Comparison of ENCODE assay signal across 8 cellular contexts in the genomic region with DNA sequence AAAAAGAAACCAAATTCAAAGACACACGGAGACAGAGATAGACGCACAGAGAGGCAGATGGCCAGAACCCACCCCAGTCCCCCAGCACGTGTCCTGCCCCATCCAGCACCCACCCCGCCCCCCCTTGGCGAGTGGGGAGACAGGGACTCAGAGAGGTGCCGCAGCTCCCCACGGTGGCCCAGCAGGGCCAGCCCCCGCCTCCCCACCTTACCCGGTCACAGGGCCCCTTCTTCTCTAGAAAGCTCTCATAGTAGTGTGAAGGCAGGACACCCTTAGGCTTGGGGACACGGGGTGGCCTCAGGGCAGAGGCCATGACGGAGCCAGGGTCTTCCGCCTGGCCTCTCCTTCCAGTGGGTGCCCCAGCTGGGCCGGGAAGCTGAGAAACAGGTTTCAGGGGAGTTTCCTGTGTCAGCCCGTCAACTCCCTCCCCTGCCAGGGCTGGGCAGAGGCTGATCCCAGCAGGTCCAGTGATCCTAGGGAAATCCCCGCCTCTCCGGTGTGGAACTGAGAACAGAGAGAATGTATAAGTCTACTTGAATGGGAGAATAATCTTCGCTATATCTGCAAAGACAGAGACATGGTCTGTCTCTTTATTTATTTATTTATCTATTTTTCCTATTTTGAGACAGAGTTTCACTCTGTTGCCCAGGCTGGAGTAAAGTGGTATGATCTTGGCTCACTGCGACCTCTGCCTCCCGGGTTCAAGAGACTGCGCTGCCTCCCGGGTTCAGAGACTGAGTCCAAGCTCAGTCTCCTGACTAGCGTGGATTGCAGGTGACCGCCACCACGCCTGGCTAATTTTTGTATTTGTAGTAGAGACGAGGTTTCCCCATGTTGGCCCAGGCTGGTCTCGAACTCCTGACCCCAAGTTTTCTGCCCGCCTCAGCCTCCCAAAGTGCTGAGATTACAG. TPM values are rescaled to one million over a fixed set of nuclear protein-coding genes. Genes with fewer than 3 reads are reported as not detected.
A peak's percentile ranks its signal among the peaks of the same experiment; 100 is the strongest.
DNase-seq lines count a peak whose midpoint lies in the region; ATAC-seq and TF ChIP-seq lines count a peak whose summit lies in the region.

STAP2 (minus strand) TSS at position 387 of the 910 bp plus-strand sequence; CDS start at position 313, 74 bp downstream.

- TF ChIP-seq CTCF in A673 (conservative IDR thresholded peaks at IDR 0.05; ENCODE audit: low read depth, low read length) (no peak), HEK293 (tag by site-specific recombination; IDR thresholded peaks at IDR 0.05) (no peak)

- peak within 1 kb of the TSS; percentile 37 for H3K27ac ChIP-seq in A673 (ENCODE audit: low read depth, low read length, poor library complexity, severe bottlenecking)
- H3K27ac ChIP-seq in HEK293 (ENCODE audit: extremely low read depth, low read depth, low read length): no peak within 1 kb of the TSS
- H3K27ac ChIP-seq in rectal smooth muscle tissue (ENCODE audit: low read depth, low read length): no peak within 1 kb of the TSS

- DNase-seq in A673 (ENCODE audit: low spot score): no peak
- DNase-seq in activated T-helper 1 cell treated with anti-CD3 and anti-CD28 coated beads, Interleukin-12 subunit alpha, Interleukin-12 subunit beta, Interleukin-2, Interleukin-4 antibody, amounts not matched to agents 30 ng/mL and 10 ng/mL and 1 ng/mL, durations not matched to agents 14 hours and 24 hours and 36 hours (ENCODE audit: low spot score): no peak
- no peak for DNase-seq in glomerular endothelial cell (ENCODE audit: extremely low read depth, low read depth, low spot score)

- peak within 1 kb of the TSS; percentile 89 for H3K27ac Mint-ChIP-seq in activated T-helper 1 cell treated with anti-CD3 and anti-CD28 coated beads, Interleukin-12 subunit alpha, Interleukin-12 subunit beta, Interleukin-2, Interleukin-4 antibody, amounts not matched to agents 30 ng/mL and 10 ng/mL and 1 ng/mL, durations not matched to agents 14 hours and 24 hours and 36 hours

- H3K4me1 ChIP-seq in A673 (ENCODE audit: insufficient read depth, low read length, poor library complexity, severe bottlenecking) (peaks cover 8% of the 10 kb centered on the region), HEK293 (ENCODE audit: control insufficient read depth, insufficient read depth, low read length) (peaks cover 3% of the 10 kb centered on the region; the same call in 1 of the 2 replicates), rectal smooth muscle tissue (ENCODE audit: control insufficient read depth, insufficient read depth, low read length) (peaks cover 4% of the 10 kb centered on the region)

- H3K9me3 ChIP-seq in A673 (ENCODE audit: low read depth, low read length, poor library complexity, severe bottlenecking) (no peaks in the 10 kb centered on the region), HEK293 (ENCODE audit: control insufficient read depth, insufficient read depth, low read depth, low read length) (no peaks in the 10 kb centered on the region)

- H3K9ac ChIP-seq in rectal smooth muscle tissue (ENCODE audit: low read length): no peak within 1 kb of the TSS

- no peak for ATAC-seq in HG03565 (IDR thresholded peaks at IDR 0.05; ENCODE audit: unreplicated experiment)
- no peak for ATAC-seq in GM21515 (IDR thresholded peaks at IDR 0.05; ENCODE audit: unreplicated experiment)
- no peak for ATAC-seq in GM19324 (IDR thresholded peaks at IDR 0.05; ENCODE audit: low FRiP score, unreplicated experiment)

- peaks cover 14% of the 10 kb centered on the region for H3K36me3 Mint-ChIP-seq in activated T-helper 1 cell treated with anti-CD3 and anti-CD28 coated beads, Interleukin-12 subunit alpha, Interleukin-12 subunit beta, Interleukin-2, Interleukin-4 antibody, amounts not matched to agents 30 ng/mL and 10 ng/mL and 1 ng/mL, durations not matched to agents 14 hours and 24 hours and 36 hours (ENCODE audit: low read depth)

- H3K4me3 Mint-ChIP-seq in activated T-helper 1 cell treated with anti-CD3 and anti-CD28 coated beads, Interleukin-12 subunit alpha, Interleukin-12 subunit beta, Interleukin-2, Interleukin-4 antibody, amounts not matched to agents 30 ng/mL and 10 ng/mL and 1 ng/mL, durations not matched to agents 14 hours and 24 hours and 36 hours: peak within 1 kb of the TSS; percentile 81

- H3K4me1 Mint-ChIP-seq in activated T-helper 1 cell treated with anti-CD3 and anti-CD28 coated beads, Interleukin-12 subunit alpha, Interleukin-12 subunit beta, Interleukin-2, Interleukin-4 antibody, amounts not matched to agents 30 ng/mL and 10 ng/mL and 1 ng/mL, durations not matched to agents 14 hours and 24 hours and 36 hours (ENCODE audit: low read depth): peaks cover 29% of the 10 kb centered on the region

- H3K27me3 Mint-ChIP-seq in activated T-helper 1 cell treated with anti-CD3 and anti-CD28 coated beads, Interleukin-12 subunit alpha, Interleukin-12 subunit beta, Interleukin-2, Interleukin-4 antibody, amounts not matched to agents 30 ng/mL and 10 ng/mL and 1 ng/mL, durations not matched to agents 14 hours and 24 hours and 36 hours (ENCODE audit: insufficient read depth): no peaks in the 10 kb centered on the region

- H3K27me3 ChIP-seq in A673 (replicated peaks; ENCODE audit: insufficient read depth, low read depth, low read length, poor library complexity) (no peaks in the 10 kb centered on the region), rectal smooth muscle tissue (ENCODE audit: control insufficient read depth, insufficient read depth, low read length) (peaks cover 3% of the 10 kb centered on the region)

- BruUV-seq in A673 (replicated peaks; lab: Mats Ljungman, UMichigan): no TSS peak

- intact Hi-C loops in A673 (cut with micrococcal nuclease; ENCODE audit: unreplicated experiment): no loop called here
- intact Hi-C loops in activated T-helper 1 cell treated with anti-CD3 and anti-CD28 coated beads, Interleukin-12 subunit alpha, Interleukin-12 subunit beta, Interleukin-2, Interleukin-4 antibody, amounts not matched to agents 30 ng/mL and 10 ng/mL and 1 ng/mL, durations not matched to agents 14 hours and 24 hours and 36 hours (cut with micrococcal nuclease): loop anchor here (1.0 kb wide), 1 partner anchor 71 kb away; no protein-coding TSS in a partner anchor

- H3K4me3 ChIP-seq in A673 (ENCODE audit: low read depth, low read length, poor library complexity, severe bottlenecking): no peak within 1 kb of the TSS
- no peak within 1 kb of the TSS for H3K4me3 ChIP-seq in HEK293 (ENCODE audit: low read depth, low read length)
- peak within 1 kb of the TSS; percentile 77 for H3K4me3 ChIP-seq in rectal smooth muscle tissue (ENCODE audit: low read length)

- CTCF ChIA-PET in A673 (lab: Charles Lee): no interaction called here
- CTCF ChIA-PET in HEK293 (lab: Yijun Ruan, JAX): interaction anchor here (0.7 to 1.5 kb wide), 3 partner anchors 8 to 71 kb away, joined by 3 to 5 read pairs (median 3); no protein-coding TSS in a partner anchor

- H3K36me3 ChIP-seq in A673 (ENCODE audit: insufficient read depth, low read length, poor library complexity, severe bottlenecking): no peaks in the 10 kb centered on the region
- no peaks in the 10 kb centered on the region for H3K36me3 ChIP-seq in HEK293 (ENCODE audit: control insufficient read depth in 2 of 2, insufficient read depth in 1 of 2, low read length in 2 of 2)
- H3K36me3 ChIP-seq in rectal smooth muscle tissue (ENCODE audit: control insufficient read depth, insufficient read depth, low read length): no peaks in the 10 kb centered on the region

- POLR2A ChIA-PET in A673 (lab: Charles Lee; ENCODE audit: low non-redundant PET) (no interaction called here), HEK293 (lab: Yijun Ruan, JAX) (no interaction called here)

- H3K9me3 Mint-ChIP-seq in activated T-helper 1 cell treated with anti-CD3 and anti-CD28 coated beads, Interleukin-12 subunit alpha, Interleukin-12 subunit beta, Interleukin-2, Interleukin-4 antibody, amounts not matched to agents 30 ng/mL and 10 ng/mL and 1 ng/mL, durations not matched to agents 14 hours and 24 hours and 36 hours: peaks cover 13% of the 10 kb centered on the region

TF ChIP-seq in HEK293, 187 proteins besides CTCF, POLR2A, EP300 and RAD21:
- peak; percentile 53 for TF ChIP-seq SP2 (tag by site-specific recombination; IDR thresholded peaks at IDR 0.05)
- no peak for TF ChIP-seq ZNF324 (tag by site-specific recombination; IDR thresholded peaks at IDR 0.05)

RNA-seq across cellular contexts. Expression of gene STAP2, which starts in this region (rescaled TPM):
- total RNA-seq in A673 (2021): 2.0 and 3.0 TPM in 2 replicates
- total RNA-seq in activated T-helper 1 cell treated with anti-CD3 and anti-CD28 coated beads, Interleukin-12 subunit alpha, Interleukin-12 subunit beta, Interleukin-2, Interleukin-4 antibody, amounts not matched to agents 30 ng/mL and 10 ng/mL and 1 ng/mL, durations not matched to agents 14 hours and 24 hours and 36 hours: 12.9 and 15.0 TPM in 2 replicates
- total RNA-seq in glomerular endothelial cell: 28.8 and 29.3 TPM in 2 replicates
